ENCODE assay signal across 9 cellular contexts in the genomic region with DNA sequence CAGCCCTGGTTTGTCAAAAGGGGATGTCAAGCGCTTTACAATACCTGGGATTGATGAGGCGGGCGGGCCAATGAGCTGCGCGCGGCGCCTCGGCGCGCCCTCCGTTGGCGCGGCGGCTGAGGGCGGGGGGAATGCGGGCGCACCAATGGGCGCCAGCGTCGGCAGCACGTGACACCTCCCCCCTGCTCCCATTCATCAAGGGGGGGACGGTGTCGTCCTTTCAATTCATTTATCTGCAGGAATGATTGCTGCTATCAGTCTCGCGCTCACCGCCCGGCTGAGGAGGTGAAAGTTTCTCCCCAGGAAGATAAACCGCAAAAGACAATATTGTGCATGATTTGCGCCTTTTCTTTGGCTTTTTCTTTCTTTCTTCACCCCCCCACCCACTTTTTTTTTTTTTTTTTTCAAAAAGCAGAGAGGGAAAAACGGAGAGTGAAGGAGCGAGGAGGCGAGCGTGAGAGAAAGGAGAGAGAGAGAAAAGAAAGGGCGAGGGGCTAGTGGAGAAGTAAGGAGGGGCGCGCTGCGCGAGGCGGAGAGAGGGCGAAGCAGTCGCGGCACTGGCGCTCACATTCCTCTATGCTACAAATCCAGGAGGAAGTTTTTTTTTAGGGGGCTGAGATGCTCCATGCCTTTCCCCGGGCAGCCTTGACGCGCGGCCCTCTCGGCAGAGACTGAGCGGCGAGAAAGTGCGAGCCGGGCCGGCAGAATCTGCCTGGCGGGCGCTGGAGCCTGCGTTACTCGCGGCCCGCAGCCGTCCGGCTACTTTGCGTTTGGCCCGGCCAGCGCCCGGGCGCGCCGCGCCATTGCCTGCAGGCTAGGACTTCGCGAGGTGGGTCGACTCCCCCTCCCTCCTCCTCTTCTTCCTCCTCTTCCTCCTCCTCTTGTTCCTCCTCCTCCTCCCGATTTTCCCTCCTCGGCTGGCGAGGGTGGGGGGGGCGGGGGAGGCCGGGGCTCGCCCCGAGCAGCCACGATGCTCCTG.
A peak's percentile ranks its signal among the peaks of the same experiment; 100 is the strongest.
DNase-seq lines count a peak whose midpoint lies in the region; ATAC-seq and TF ChIP-seq lines count a peak whose summit lies in the region.
"Had no signal": no experiment of that assay in that cellular context is flagged by ENCODE, and none has a peak within 500 bp of the region (broad histone marks: within the 10 kb centered on the region; RNA-seq: fewer than 3 reads in every experiment).

A gene (plus strand): TSS at position 223 of the 979 bp plus-strand sequence. CDS start 748 bp downstream, at position 971.

- H3K4me3 ChIP-seq in choroid plexus epithelial cell (ENCODE audit: low read depth, low read length) = peak within 1 kb of the TSS; percentile 90
- H3K4me3 ChIP-seq: lung had no signal

- DNase-seq in AG20443 (ENCODE audit: low spot score) (peak; percentile 96), HuH-7 (ENCODE audit: low spot score) (peak; percentile 55), choroid plexus epithelial cell (ENCODE audit: low read depth) (peak; percentile 98), nephron progenitor cell (peak; percentile 69), NCI-H1417 (lab: John Stamatoyannopoulos, UW) (no peak)
- no peak for DNase-seq in activated effector memory CD4-positive, alpha-beta T cell treated with anti-CD3 and anti-CD28 coated beads, Interleukin-2, amount 50 U/mL, for 16 hours

- no peak for TF ChIP-seq CTCF in choroid plexus epithelial cell (conservative IDR thresholded peaks at IDR 0.05; ENCODE audit: low read depth, low read length)
- TF ChIP-seq CTCF in nephron progenitor cell (IDR thresholded peaks at IDR 0.05) = no peak

- H3K4me1 Mint-ChIP-seq in nephron progenitor cell = peaks cover 54% of the 10 kb centered on the region

- no peaks in the 10 kb centered on the region for H3K36me3 Mint-ChIP-seq in nephron progenitor cell (ENCODE audit: low read depth)

- no peaks in the 10 kb centered on the region for H3K9me3 Mint-ChIP-seq in nephron progenitor cell

- H3K4me3 Mint-ChIP-seq in nephron progenitor cell = peak within 1 kb of the TSS; percentile 81

- peak within 1 kb of the TSS; percentile 87 for H3K27ac Mint-ChIP-seq in nephron progenitor cell

- peaks cover 100% of the 10 kb centered on the region for H3K27me3 Mint-ChIP-seq in nephron progenitor cell (ENCODE audit: low read depth, poor library complexity)

- ATAC-seq in HG03432 (IDR thresholded peaks at IDR 0.05; ENCODE audit: unreplicated experiment) = no peak
- no peak for ATAC-seq in GM21381 (IDR thresholded peaks at IDR 0.05; ENCODE audit: unreplicated experiment)

Comparison
In these comparisons a context has a peak if more than half of its experiments do, and no peak if none do; other contexts are left out.
1. DNase-seq: peak in AG20443 (single experiment), HuH-7 (single experiment), choroid plexus epithelial cell (single experiment) and nephron progenitor cell (single experiment); none in NCI-H1417 (0 of 3) and activated effector memory CD4-positive, alpha-beta T cell treated with anti-CD3 and anti-CD28 coated beads, Interleukin-2, amount 50 U/mL, for 16 hours (single experiment).